Comparison of ENCODE assay signal across 22 cellular contexts in the genomic region with DNA sequence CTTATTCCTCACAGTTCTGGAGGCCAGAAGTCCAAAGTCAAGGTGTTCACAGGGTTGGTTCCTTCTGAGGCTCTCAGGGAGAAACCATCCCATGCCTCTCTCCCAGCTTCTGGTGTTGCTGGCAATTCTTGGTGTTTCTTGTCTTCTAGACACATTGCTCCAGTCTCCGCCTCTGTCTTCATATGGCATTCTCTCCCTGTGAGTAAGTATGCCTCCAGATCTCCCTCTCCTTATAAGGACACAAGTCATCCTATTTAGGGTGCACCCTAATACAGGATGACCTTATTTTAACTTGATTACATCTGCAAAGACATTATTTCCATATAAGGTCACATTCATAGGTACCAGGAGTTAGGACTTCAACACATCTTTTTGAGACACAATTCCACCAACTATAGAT.
"Had no signal": no experiment of that assay in that cellular context is flagged by ENCODE, and none has a peak within 500 bp of the region (broad histone marks: within the 10 kb centered on the region; RNA-seq: fewer than 3 reads in every experiment).

No MANE protein-coding gene starts in this region.

- H3K27ac ChIP-seq: ascending aorta, cardiac muscle cell, Peyer's patch had no signal

- H3K36me3 ChIP-seq: ascending aorta, cardiac muscle cell, Peyer's patch had no signal

- H3K27me3 ChIP-seq: ascending aorta, cardiac muscle cell, Peyer's patch had no signal

- DNase-seq: activated B cell treated with CpG ODN at 0.5 μM for 24 hours; activated CD4-positive, alpha-beta T cell treated with anti-CD3 and anti-CD28 coated beads for 1 hour; activated CD4-positive, alpha-beta T cell treated with anti-CD3 and anti-CD28 coated beads, Interleukin-2, amount 10 ng/mL, durations not matched to agents 24 days and 14 days; activated CD4-positive, alpha-beta T cell treated with anti-CD3 and anti-CD28 coated beads, Interleukin-2, amount 50 U/mL, for 48 hours; activated CD8-positive, alpha-beta memory T cell treated with anti-CD3 and anti-CD28 coated beads, Interleukin-2, amount 10 ng/mL, durations not matched to agents 7 days and 5 days; activated effector memory CD4-positive, alpha-beta T cell treated with Interleukin-2 at 50 U/mL for 16 hours; activated naive CD4-positive, alpha-beta T cell; activated T-cell treated with anti-CD3 and anti-CD28 coated beads, Interleukin-2, amount 50 U/mL, for 24 hours; amniotic stem cell; MM.1S; NCI-H1105; NCI-H1436; NCI-H1694 treated with DMSO at 0.1 percent for 48 hours; NCI-H2029 treated with DMSO at 0.1 percent for 48 hours; NCI-H510A treated with DMSO at 0.1 percent for 48 hours; NCI-H69; Peyer's patch; SIG-M5; T-helper 17 cell; T-helper 9 cell had no signal

- ATAC-seq: activated CD8-positive, alpha-beta memory T cell treated with anti-CD3 and anti-CD28 coated beads, Interleukin-2, amount 10 ng/mL, durations not matched to agents 7 days and 5 days; T-helper 17 cell had no signal

- H3K4me3 ChIP-seq: ascending aorta, cardiac muscle cell, Peyer's patch had no signal

- H3K4me1 ChIP-seq: Peyer's patch had no signal

- H3K9me3 ChIP-seq: ascending aorta, Peyer's patch had no signal
